In the genomic region with DNA sequence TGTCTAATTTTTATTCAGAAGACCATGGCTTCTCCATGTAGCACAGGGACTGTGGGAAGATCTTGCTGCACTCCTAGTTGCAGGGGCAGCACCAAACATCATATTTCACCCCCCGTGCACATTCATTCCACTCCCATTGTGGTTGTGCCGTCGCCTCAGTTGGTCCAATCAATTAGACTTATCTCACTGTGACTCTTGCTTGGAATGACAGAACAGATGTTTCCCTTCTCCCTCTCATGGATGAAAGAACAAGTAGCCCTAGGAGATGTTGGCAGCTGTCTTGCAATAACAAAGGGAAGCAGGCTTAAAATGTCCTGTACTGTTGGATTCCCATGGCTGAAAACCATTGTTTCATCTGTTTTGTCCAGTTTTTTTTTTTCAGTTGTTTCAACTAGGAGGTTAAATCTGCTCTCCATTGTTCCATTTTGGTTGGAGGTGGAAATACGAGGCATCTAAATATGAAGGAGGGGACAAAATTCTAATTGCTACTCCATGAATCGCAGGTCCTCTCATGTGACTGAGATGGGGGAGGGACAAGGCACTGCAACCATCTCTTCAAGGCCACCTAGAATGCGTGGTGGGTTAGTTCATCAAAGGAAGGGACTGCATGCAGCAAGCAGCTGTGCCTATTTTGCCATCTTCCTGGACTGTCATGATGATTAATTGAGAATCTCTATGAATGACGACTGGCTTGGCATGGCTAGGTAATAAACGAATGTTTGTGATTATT, we compare ENCODE assay signal across 32 cellular contexts.
"Had no signal": no experiment of that assay in that cellular context is flagged by ENCODE, and none has a peak within 500 bp of the region (broad histone marks: within the 10 kb centered on the region; RNA-seq: fewer than 3 reads in every experiment).

No MANE protein-coding gene starts in this region.

- H3K36me3 Mint-ChIP-seq: activated CD4-positive, alpha-beta memory T cell treated with anti-CD3 and anti-CD28 coated beads for 36 hours; activated CD8-positive, alpha-beta memory T cell treated with anti-CD3 and anti-CD28 coated beads, Interleukin-2, amount 10 ng/mL, durations not matched to agents 7 days and 5 days; activated naive CD4-positive, alpha-beta T cell treated with anti-CD3 and anti-CD28 coated beads, Interleukin-2, amount 10 ng/mL, durations not matched to agents 7 days and 5 days; activated naive CD4-positive, alpha-beta T cell treated with anti-CD3 and anti-CD28 coated beads, Interleukin-2, amount 50 U/mL, for 72 hours; brain had no signal

- H3K9me3 ChIP-seq: breast epithelium, colonic mucosa, gastrocnemius medialis had no signal

- H3K9me3 Mint-ChIP-seq: activated CD4-positive, alpha-beta memory T cell treated with anti-CD3 and anti-CD28 coated beads for 36 hours; activated CD4-positive, alpha-beta T cell treated with anti-CD3 and anti-CD28 coated beads, Interleukin-2, amount 10 ng/mL, durations not matched to agents 24 days and 14 days; activated naive CD4-positive, alpha-beta T cell treated with anti-CD3 and anti-CD28 coated beads, Interleukin-2, amount 10 ng/mL, durations not matched to agents 7 days and 5 days; T-helper 2 cell treated with Interferon-gamma antibody and Interleukin-4, amounts not matched to agents 5 μg/mL and 100 μg/mL, for 36 hours had no signal

- H3K36me3 ChIP-seq: breast epithelium, cardiac muscle cell, colonic mucosa, gastrocnemius medialis, heart left ventricle had no signal

- H3K27me3 ChIP-seq: breast epithelium, cardiac muscle cell, colonic mucosa, foreskin keratinocyte had no signal

- H3K4me3 Mint-ChIP-seq: activated CD4-positive, alpha-beta memory T cell treated with anti-CD3 and anti-CD28 coated beads for 36 hours; activated CD4-positive, alpha-beta T cell treated with anti-CD3 and anti-CD28 coated beads for 36 hours; activated CD4-positive, alpha-beta T cell treated with anti-CD3 and anti-CD28 coated beads, Interleukin-2, amount 10 ng/mL, durations not matched to agents 24 days and 14 days; activated CD8-positive, alpha-beta memory T cell treated with anti-CD3 and anti-CD28 coated beads, Interleukin-2, amount 10 ng/mL, durations not matched to agents 7 days and 5 days; activated CD8-positive, alpha-beta T cell treated with anti-CD3 and anti-CD28 coated beads, Interleukin-2, amount 10 ng/mL, durations not matched to agents 7 days and 5 days; activated naive CD4-positive, alpha-beta T cell treated with anti-CD3 and anti-CD28 coated beads, Interleukin-2, amount 10 ng/mL, durations not matched to agents 7 days and 5 days; activated T-cell treated with anti-CD3 and anti-CD28 coated beads, Interleukin-2, amount 50 U/mL, for 72 hours; brain; T-helper 17 cell; T-helper 2 cell treated with Interferon-gamma antibody and Interleukin-4, amounts not matched to agents 5 μg/mL and 100 μg/mL, for 36 hours had no signal

- ATAC-seq: activated CD4-positive, alpha-beta T cell treated with anti-CD3 and anti-CD28 coated beads for 36 hours; activated CD8-positive, alpha-beta memory T cell treated with anti-CD3 and anti-CD28 coated beads, Interleukin-2, amount 10 ng/mL, durations not matched to agents 7 days and 5 days; activated CD8-positive, alpha-beta T cell treated with anti-CD3 and anti-CD28 coated beads, Interleukin-2, amount 10 ng/mL, durations not matched to agents 7 days and 5 days; activated naive CD4-positive, alpha-beta T cell treated with anti-CD3 and anti-CD28 coated beads, Interleukin-2, amount 50 U/mL, for 72 hours; activated T-cell treated with anti-CD3 and anti-CD28 coated beads, Interleukin-2, amount 50 U/mL, for 72 hours; esophagus mucosa; foreskin keratinocyte; gastrocnemius medialis; heart left ventricle; T-helper 17 cell had no signal

- H3K4me1 Mint-ChIP-seq: activated CD4-positive, alpha-beta T cell treated with anti-CD3 and anti-CD28 coated beads for 36 hours; activated CD4-positive, alpha-beta T cell treated with anti-CD3 and anti-CD28 coated beads, Interleukin-2, amount 10 ng/mL, durations not matched to agents 24 days and 14 days; activated CD8-positive, alpha-beta memory T cell treated with anti-CD3 and anti-CD28 coated beads, Interleukin-2, amount 10 ng/mL, durations not matched to agents 7 days and 5 days; activated naive CD4-positive, alpha-beta T cell treated with anti-CD3 and anti-CD28 coated beads, Interleukin-2, amount 10 ng/mL, durations not matched to agents 7 days and 5 days; brain; T-helper 17 cell had no signal

- H3K27ac ChIP-seq: breast epithelium, cardiac muscle cell, colonic mucosa, foreskin keratinocyte, gastrocnemius medialis, heart left ventricle had no signal

- DNase-seq: activated CD4-positive, alpha-beta memory T cell treated with anti-CD3 and anti-CD28 coated beads for 36 hours; activated CD4-positive, alpha-beta T cell treated with anti-CD3 and anti-CD28 coated beads for 36 hours; activated CD4-positive, alpha-beta T cell treated with anti-CD3 and anti-CD28 coated beads, Interleukin-2, amount 10 ng/mL, durations not matched to agents 24 days and 14 days; activated CD4-positive, CD25-positive, alpha-beta regulatory T cell; activated CD4-positive, CD25-positive, alpha-beta regulatory T cell treated with anti-CD3 and anti-CD28 coated beads, Interleukin-2, amount 50 U/mL, for 72 hours; activated CD8-positive, alpha-beta memory T cell treated with anti-CD3 and anti-CD28 coated beads, Interleukin-2, amount 10 ng/mL, durations not matched to agents 7 days and 5 days; activated CD8-positive, alpha-beta memory T cell treated with anti-CD3 and anti-CD28 coated beads, Interleukin-2, amount 50 U/mL, for 4 hours; activated CD8-positive, alpha-beta T cell treated with anti-CD3 and anti-CD28 coated beads, Interleukin-2, amount 10 ng/mL, durations not matched to agents 7 days and 5 days; activated gamma-delta T cell; activated naive CD4-positive, alpha-beta T cell; activated naive CD4-positive, alpha-beta T cell treated with anti-CD3 and anti-CD28 coated beads, Interleukin-2, amount 10 ng/mL, durations not matched to agents 7 days and 5 days; activated T-cell treated with anti-CD3 and anti-CD28 coated beads, Interleukin-2, amount 50 U/mL, for 1 hour; activated T-cell treated with anti-CD3 and anti-CD28 coated beads, Interleukin-2, amount 50 U/mL, for 72 hours; amniotic stem cell; anterior cingulate cortex; central memory CD4-positive, alpha-beta T cell; cerebellar nuclear complex; colonic mucosa; effector CD8-positive, alpha-beta T cell; foreskin keratinocyte; gastrocnemius medialis; glutamatergic neuron; heart left ventricle; T-helper 1 cell; T-helper 17 cell; T1000 had no signal

- H3K27me3 Mint-ChIP-seq: activated CD4-positive, alpha-beta T cell treated with anti-CD3 and anti-CD28 coated beads, Interleukin-2, amount 10 ng/mL, durations not matched to agents 24 days and 14 days; activated CD8-positive, alpha-beta memory T cell treated with anti-CD3 and anti-CD28 coated beads, Interleukin-2, amount 10 ng/mL, durations not matched to agents 7 days and 5 days; activated naive CD4-positive, alpha-beta T cell treated with anti-CD3 and anti-CD28 coated beads, Interleukin-2, amount 10 ng/mL, durations not matched to agents 7 days and 5 days had no signal

- H3K4me3 ChIP-seq: breast epithelium, cardiac muscle cell, colonic mucosa, gastrocnemius medialis, heart left ventricle had no signal

- H3K27ac Mint-ChIP-seq: activated CD4-positive, alpha-beta memory T cell treated with anti-CD3 and anti-CD28 coated beads for 36 hours; activated CD4-positive, alpha-beta T cell treated with anti-CD3 and anti-CD28 coated beads for 36 hours; activated CD4-positive, alpha-beta T cell treated with anti-CD3 and anti-CD28 coated beads, Interleukin-2, amount 10 ng/mL, durations not matched to agents 24 days and 14 days; activated CD8-positive, alpha-beta memory T cell treated with anti-CD3 and anti-CD28 coated beads, Interleukin-2, amount 10 ng/mL, durations not matched to agents 7 days and 5 days; activated CD8-positive, alpha-beta T cell treated with anti-CD3 and anti-CD28 coated beads, Interleukin-2, amount 10 ng/mL, durations not matched to agents 7 days and 5 days; activated naive CD4-positive, alpha-beta T cell treated with anti-CD3 and anti-CD28 coated beads, Interleukin-2, amount 10 ng/mL, durations not matched to agents 7 days and 5 days; activated naive CD4-positive, alpha-beta T cell treated with anti-CD3 and anti-CD28 coated beads, Interleukin-2, amount 50 U/mL, for 72 hours; activated T-cell treated with anti-CD3 and anti-CD28 coated beads, Interleukin-2, amount 50 U/mL, for 72 hours; T-helper 17 cell; T-helper 2 cell treated with Interferon-gamma antibody and Interleukin-4, amounts not matched to agents 5 μg/mL and 100 μg/mL, for 36 hours had no signal

- H3K4me1 ChIP-seq: breast epithelium, colonic mucosa, foreskin keratinocyte, gastrocnemius medialis, heart left ventricle had no signal
